ENCODE assay signal across 21 cellular contexts in genomic region chr4:154348657-154349056, GRCh38.
DNase-seq lines count a peak whose midpoint lies in the region; ATAC-seq and TF ChIP-seq lines count a peak whose summit lies in the region.
"Had no signal": no experiment of that assay in that cellular context is flagged by ENCODE, and none has a peak within 500 bp of the region (broad histone marks: within the 10 kb centered on the region; RNA-seq: fewer than 3 reads in every experiment).

No MANE protein-coding gene starts in this region.

- H3K79me2 ChIP-seq in OCI-LY3 (ENCODE audit: low read length), result no peaks in the 10 kb centered on the region

- peak; percentile 14; the same call in 1 of the 2 replicates for TF ChIP-seq CTCF in A673 (conservative IDR thresholded peaks at IDR 0.05; ENCODE audit: low read depth, low read length)
- TF ChIP-seq CTCF in GM12875 (IDR thresholded peaks at IDR 0.05; ENCODE audit: borderline replicate concordance, insufficient read depth, low read depth, low read length), result peak; percentile 14; the same call in 1 of the 2 replicates
- TF ChIP-seq CTCF in OCI-LY3 (IDR thresholded peaks at IDR 0.05; ENCODE audit: low read depth, low read length), result peak; percentile 71
- peak; percentile 13 for TF ChIP-seq CTCF in choroid plexus epithelial cell (conservative IDR thresholded peaks at IDR 0.05; ENCODE audit: low read depth, low read length)

- H3K4me3 ChIP-seq in A673 (ENCODE audit: low read depth, low read length, poor library complexity, severe bottlenecking) (no peak overlapping the region), GM12875 (ENCODE audit: low read depth, low read length) (no peak overlapping the region), OCI-LY3 (ENCODE audit: low read length) (no peak overlapping the region), choroid plexus epithelial cell (ENCODE audit: low read depth, low read length) (no peak overlapping the region)
- H3K4me3 ChIP-seq: A549; BLaER1 treated with 17β-estradiol and CSF1 and Interleukin-3, amounts not matched to agents 10 nM and 100 nM; coronary artery; right atrium auricular region; SK-N-MC had no signal

- ATAC-seq in stimulated activated naive CD8-positive, alpha-beta T cell treated with anti-CD3 and anti-CD28 coated beads, Interleukin-15, Interleukin-2, amounts not matched to agents 100 U/mL and 50 U/mL, for 24 hours, result no peak
- ATAC-seq in GM19324 (IDR thresholded peaks at IDR 0.05; ENCODE audit: low FRiP score, unreplicated experiment), result no peak
- ATAC-seq: left colon, natural killer cell had no signal

- POLR2A ChIA-PET in A673 (lab: Charles Lee; ENCODE audit: low non-redundant PET), result no interaction called here

- no peak for DNase-seq in A673 (ENCODE audit: low spot score)
- DNase-seq in choroid plexus epithelial cell (ENCODE audit: low read depth), result no peak
- no peak for DNase-seq in A172 (ENCODE audit: low spot score)
- DNase-seq in stimulated activated naive CD8-positive, alpha-beta T cell treated with anti-CD3 and anti-CD28 coated beads, Interleukin-15, Interleukin-2, amounts not matched to agents 100 U/mL and 50 U/mL, for 24 hours, result no peak
- no peak for DNase-seq in cortex of kidney (lab: John Stamatoyannopoulos, UW)
- DNase-seq: activated CD4-positive, alpha-beta T cell treated with anti-CD3 and anti-CD28 coated beads, Interleukin-2, amount 50 U/mL, for 48 hours; activated gamma-delta T cell; left colon; midbrain; natural killer cell; NCI-H1105; NCI-H2081; RPMI8226 had no signal

- no peaks in the 10 kb centered on the region for H3K36me3 ChIP-seq in A673 (ENCODE audit: insufficient read depth, low read length, poor library complexity, severe bottlenecking)
- no peaks in the 10 kb centered on the region for H3K36me3 ChIP-seq in OCI-LY3 (replicated peaks; ENCODE audit: low read depth, low read length)
- H3K36me3 ChIP-seq: right atrium auricular region had no signal

- H3K9me3 ChIP-seq in A673 (ENCODE audit: low read depth, low read length, poor library complexity, severe bottlenecking) (no peaks in the 10 kb centered on the region), OCI-LY3 (ENCODE audit: insufficient read depth, low read length) (no peaks in the 10 kb centered on the region)
- H3K9me3 ChIP-seq: A549, right atrium auricular region had no signal

- no peaks in the 10 kb centered on the region for H3K27me3 ChIP-seq in A673 (replicated peaks; ENCODE audit: insufficient read depth, low read depth, low read length, poor library complexity)
- H3K27me3 ChIP-seq in OCI-LY3 (ENCODE audit: low read depth, low read length), result 0 out of 2 replicates have a peak, but pooled peaks cover 14% of the 10 kb centered on the region
- H3K27me3 ChIP-seq: BLaER1 treated with 17β-estradiol and CSF1 and Interleukin-3, amounts not matched to agents 10 nM and 100 nM; right atrium auricular region had no signal

- intact Hi-C loops in A673 (cut with micrococcal nuclease; ENCODE audit: unreplicated experiment), result no loop called here

- H3K27ac ChIP-seq in A673 (ENCODE audit: low read depth, low read length, poor library complexity, severe bottlenecking) (no peak overlapping the region), OCI-LY3 (ENCODE audit: low read length) (no peak overlapping the region)
- H3K27ac ChIP-seq: A549; BLaER1 treated with 17β-estradiol and CSF1 and Interleukin-3, amounts not matched to agents 10 nM and 100 nM; coronary artery; right atrium auricular region; SK-N-MC had no signal

- H3K9ac ChIP-seq in OCI-LY3 (ENCODE audit: low read length), result no peak overlapping the region
- H3K9ac ChIP-seq: BLaER1 treated with 17β-estradiol and CSF1 and Interleukin-3, amounts not matched to agents 10 nM and 100 nM had no signal

- H3K4me2 ChIP-seq in OCI-LY3 (ENCODE audit: low read length), result no peak overlapping the region
- H3K4me2 ChIP-seq: A549; BLaER1 treated with 17β-estradiol and CSF1 and Interleukin-3, amounts not matched to agents 10 nM and 100 nM had no signal

- no peaks in the 10 kb centered on the region for H3K4me1 ChIP-seq in A673 (ENCODE audit: insufficient read depth, low read length, poor library complexity, severe bottlenecking)
- H3K4me1 ChIP-seq in OCI-LY3 (ENCODE audit: low read length), result peaks cover 20% of the 10 kb centered on the region
- H3K4me1 ChIP-seq: A549, right atrium auricular region had no signal

- no TSS peak for BruUV-seq in A673 (replicated peaks; lab: Mats Ljungman, UMichigan)

- 0 out of 2 replicates have a peak overlapping the region, but pooled peaks have one; percentile 15 for H2AFZ ChIP-seq in OCI-LY3 (ENCODE audit: low read depth, low read length)

- CTCF ChIA-PET in A673 (lab: Charles Lee), result no interaction called here

- no peaks in the 10 kb centered on the region for H4K20me1 ChIP-seq in OCI-LY3 (ENCODE audit: insufficient read depth, low read length)
- H4K20me1 ChIP-seq: BLaER1 treated with 17β-estradiol and CSF1 and Interleukin-3, amounts not matched to agents 10 nM and 100 nM had no signal

Comparison
In these comparisons a context has a peak if more than half of its experiments do, and no peak if none do; other contexts are left out.
1. CTCF ChIP-seq: peak in every context shown above with its lines; median percentile 71 in OCI-LY3; 14 in A673; 14 in GM12875; 13 in choroid plexus epithelial cell.